Comparison of ENCODE assay signal across 1 cellular context in genomic region chr3:117540583-117540982, GRCh38.
TF ChIP-seq lines count a peak whose summit lies in the region.

No MANE protein-coding gene starts in this region.

TF ChIP-seq in WTC11, 78 proteins besides CTCF, POLR2A, EP300 and RAD21 (continued from another document):
- TF ChIP-seq EMX1 (CRISPR knock-in tag; IDR thresholded peaks at IDR 0.05), result no peak
- no peak for TF ChIP-seq AR (CRISPR knock-in tag; IDR thresholded peaks at IDR 0.05)
- TF ChIP-seq ATF1 (CRISPR knock-in tag; IDR thresholded peaks at IDR 0.05), result no peak
- TF ChIP-seq OVOL2 (CRISPR knock-in tag; IDR thresholded peaks at IDR 0.05; ENCODE audit: borderline replicate concordance), result no peak
- no peak for TF ChIP-seq USF1 (CRISPR knock-in tag; IDR thresholded peaks at IDR 0.05)
- TF ChIP-seq SMAD3 (CRISPR knock-in tag; IDR thresholded peaks at IDR 0.05; ENCODE audit: borderline replicate concordance), result no peak
- no peak for TF ChIP-seq FOXJ3 (CRISPR knock-in tag; IDR thresholded peaks at IDR 0.05; ENCODE audit: borderline replicate concordance)
- no peak for TF ChIP-seq ATF6 (CRISPR knock-in tag; IDR thresholded peaks at IDR 0.05)
- TF ChIP-seq NFATC4 (CRISPR knock-in tag; IDR thresholded peaks at IDR 0.05), result no peak
- no peak for TF ChIP-seq SMAD4 (CRISPR knock-in tag; IDR thresholded peaks at IDR 0.05)
- no peak for TF ChIP-seq ARID4B (CRISPR knock-in tag; IDR thresholded peaks at IDR 0.05; ENCODE audit: borderline replicate concordance)
- no peak for TF ChIP-seq ZNF317 (CRISPR knock-in tag; IDR thresholded peaks at IDR 0.05; ENCODE audit: borderline replicate concordance, low read depth)
- no peak for TF ChIP-seq RELA (CRISPR knock-in tag; IDR thresholded peaks at IDR 0.05; ENCODE audit: borderline replicate concordance)
TF ChIP-seq in WTC11: peak in this region for 0.
